Comparison of ENCODE assay signal across 22 cellular contexts in the genomic region with DNA sequence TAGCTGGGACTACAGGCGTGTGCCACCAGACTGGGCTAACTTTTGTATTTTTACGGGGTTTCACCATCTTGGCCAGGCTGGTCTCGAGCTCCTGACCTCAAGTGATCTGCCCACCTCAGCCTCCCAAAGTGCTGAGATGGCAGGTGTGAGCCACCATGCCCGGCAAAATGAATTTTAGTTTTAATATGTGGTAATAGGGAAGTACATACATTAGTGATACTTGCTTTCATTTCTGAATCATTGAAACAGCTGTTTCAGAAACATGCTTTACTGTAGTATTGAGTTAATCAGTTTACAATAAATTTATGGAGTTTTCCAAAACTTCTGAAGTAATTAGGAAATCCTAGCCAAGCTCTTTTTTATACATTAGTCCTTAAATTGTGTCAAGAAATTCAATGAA. TPM values are rescaled to one million over a fixed set of nuclear protein-coding genes. Genes with fewer than 3 reads are reported as not detected.
DNase-seq lines count a peak whose midpoint lies in the region; ATAC-seq and TF ChIP-seq lines count a peak whose summit lies in the region.
"Had no signal": no experiment of that assay in that cellular context is flagged by ENCODE, and none has a peak within 500 bp of the region (broad histone marks: within the 10 kb centered on the region; RNA-seq: fewer than 3 reads in every experiment).

No MANE protein-coding gene starts in this region.

- H3K79me2 ChIP-seq in KMS-11 (ENCODE audit: insufficient read depth, low read depth), result peaks cover 90% of the 10 kb centered on the region

- intact Hi-C loops in head of caudate nucleus (cut with DNase I), result no loop called here

- no peak overlapping the region for H3K27ac Mint-ChIP-seq in activated naive CD4-positive, alpha-beta T cell treated with anti-CD3 and anti-CD28 coated beads, Interleukin-2, amount 50 U/mL, for 24 hours
- no peak overlapping the region for H3K27ac Mint-ChIP-seq in activated naive CD4-positive, alpha-beta T cell treated with anti-CD3 and anti-CD28 coated beads, Interleukin-2, amount 10 ng/mL, durations not matched to agents 7 days and 5 days
- H3K27ac Mint-ChIP-seq in brain, result no peak overlapping the region
- H3K27ac Mint-ChIP-seq in stimulated activated naive B cell treated with anti-CD40 and anti-IgM and Interleukin-4, amounts not matched to agents 10 μg/mL and 1 μg/mL and 100 μg/mL, for 72 hours, result peak overlapping the region; percentile 67
- H3K27ac Mint-ChIP-seq: nephron progenitor cell, WTC11 had no signal

- H3K9me3 Mint-ChIP-seq in activated naive CD4-positive, alpha-beta T cell treated with anti-CD3 and anti-CD28 coated beads, Interleukin-2, amount 50 U/mL, for 24 hours, result no peaks in the 10 kb centered on the region
- H3K9me3 Mint-ChIP-seq in activated naive CD4-positive, alpha-beta T cell treated with anti-CD3 and anti-CD28 coated beads, Interleukin-2, amount 10 ng/mL, durations not matched to agents 7 days and 5 days, result no peaks in the 10 kb centered on the region
- peaks cover 0 to 5% (median 0%) of the 10 kb centered on the region in 5 experiments for H3K9me3 Mint-ChIP-seq in brain
- H3K9me3 Mint-ChIP-seq in stimulated activated naive B cell treated with anti-CD40 and anti-IgM and Interleukin-4, amounts not matched to agents 10 μg/mL and 1 μg/mL and 100 μg/mL, for 72 hours, result no peaks in the 10 kb centered on the region

- peaks cover 15% of the 10 kb centered on the region; the same call in 1 of the 2 replicates for H4K20me1 ChIP-seq in KMS-11 (ENCODE audit: insufficient read depth)

- peaks cover 91% of the 10 kb centered on the region for H3K4me1 Mint-ChIP-seq in activated naive CD4-positive, alpha-beta T cell treated with anti-CD3 and anti-CD28 coated beads, Interleukin-2, amount 50 U/mL, for 24 hours
- H3K4me1 Mint-ChIP-seq in activated naive CD4-positive, alpha-beta T cell treated with anti-CD3 and anti-CD28 coated beads, Interleukin-2, amount 10 ng/mL, durations not matched to agents 7 days and 5 days, result peaks cover 72% of the 10 kb centered on the region
- H3K4me1 Mint-ChIP-seq in brain, result peaks cover 63% of the 10 kb centered on the region
- peaks cover 45 to 76% of the 10 kb centered on the region in 2 donors for H3K4me1 Mint-ChIP-seq in stimulated activated naive B cell treated with anti-CD40 and anti-IgM and Interleukin-4, amounts not matched to agents 10 μg/mL and 1 μg/mL and 100 μg/mL, for 72 hours

- peak overlapping the region; percentile 7; the same call in 1 of the 2 replicates for H3K27ac ChIP-seq in KMS-11
- H3K27ac ChIP-seq: dorsolateral prefrontal cortex, heart right ventricle, Peyer's patch, SJCRH30, testis had no signal

- no peak overlapping the region for H3K9ac ChIP-seq in KMS-11

- no peak overlapping the region for H3K4me3 ChIP-seq in KMS-11 (IDR thresholded peaks at IDR 0.05; ENCODE audit: insufficient read depth, low read depth, low read length)
- H3K4me3 ChIP-seq: Peyer's patch, SJCRH30, testis had no signal

- H3K4me2 ChIP-seq in KMS-11, result peak overlapping the region; percentile 73

- H3K4me3 Mint-ChIP-seq in activated naive CD4-positive, alpha-beta T cell treated with anti-CD3 and anti-CD28 coated beads, Interleukin-2, amount 50 U/mL, for 24 hours, result peak overlapping the region; percentile 64
- no peak overlapping the region for H3K4me3 Mint-ChIP-seq in activated naive CD4-positive, alpha-beta T cell treated with anti-CD3 and anti-CD28 coated beads, Interleukin-2, amount 10 ng/mL, durations not matched to agents 7 days and 5 days
- H3K4me3 Mint-ChIP-seq in brain, result peak overlapping the region in 3 of 5 experiments; percentile 34 to 54 (median 35)
- H3K4me3 Mint-ChIP-seq in stimulated activated naive B cell treated with anti-CD40 and anti-IgM and Interleukin-4, amounts not matched to agents 10 μg/mL and 1 μg/mL and 100 μg/mL, for 72 hours, result peak overlapping the region in 1 of 2 donors; percentile 53
- H3K4me3 Mint-ChIP-seq: nephron progenitor cell, WTC11 had no signal

- no peak for DNase-seq in activated naive CD4-positive, alpha-beta T cell treated with anti-CD3 and anti-CD28 coated beads, Interleukin-2, amount 10 ng/mL, durations not matched to agents 7 days and 5 days
- DNase-seq in stimulated activated naive B cell treated with anti-CD40 and anti-IgM and Interleukin-4, amounts not matched to agents 10 μg/mL and 1 μg/mL and 100 μg/mL, for 72 hours, result no peak
- DNase-seq in hypothalamus (lab: John Stamatoyannopoulos, UW), result no peak
- DNase-seq in head of caudate nucleus, result no peak
- DNase-seq: activated gamma-delta T cell; anterior cingulate cortex; DMS79; dorsolateral prefrontal cortex; heart right ventricle; NCI-H146; NCI-H524; nephron progenitor cell; Peyer's patch; SJCRH30; stimulated activated CD8-positive, alpha-beta memory T cell treated with anti-CD3 and anti-CD28 coated beads, Interleukin-4, amount 100 ng/mL, for 48 hours; T-helper 1 cell; testis had no signal

- H3K4me1 ChIP-seq in KMS-11 (ENCODE audit: low read depth, poor library complexity, severe bottlenecking), result peaks cover 71% of the 10 kb centered on the region
- H3K4me1 ChIP-seq: SJCRH30 had no signal

- no peak overlapping the region for H2AFZ ChIP-seq in KMS-11 (ENCODE audit: low read depth)

- no peak for TF ChIP-seq CTCF in KMS-11 (conservative IDR thresholded peaks at IDR 0.05; ENCODE audit: low read depth, low read length)
- no peak for TF ChIP-seq CTCF in brain (conservative IDR thresholded peaks at IDR 0.05)

- ATAC-seq in stimulated activated naive B cell treated with anti-CD40 and anti-IgM and Interleukin-4, amounts not matched to agents 10 μg/mL and 1 μg/mL and 100 μg/mL, for 72 hours (replicated peaks), result peak in 1 of 2 donors; percentile 21
- ATAC-seq: heart right ventricle, left lobe of liver, WTC11 had no signal

- peaks cover 16% of the 10 kb centered on the region; the same call in 1 of the 2 replicates for H3K36me3 ChIP-seq in KMS-11 (ENCODE audit: insufficient read depth)

- H3K27me3 ChIP-seq in KMS-11 (ENCODE audit: insufficient read depth, low read depth), result no peaks in the 10 kb centered on the region
- H3K27me3 ChIP-seq: dorsolateral prefrontal cortex, heart right ventricle, Peyer's patch, SJCRH30, testis had no signal

- H3K27me3 Mint-ChIP-seq in activated naive CD4-positive, alpha-beta T cell treated with anti-CD3 and anti-CD28 coated beads, Interleukin-2, amount 50 U/mL, for 24 hours, result no peaks in the 10 kb centered on the region
- no peaks in the 10 kb centered on the region for H3K27me3 Mint-ChIP-seq in activated naive CD4-positive, alpha-beta T cell treated with anti-CD3 and anti-CD28 coated beads, Interleukin-2, amount 10 ng/mL, durations not matched to agents 7 days and 5 days
- no peaks in the 10 kb centered on the region for H3K27me3 Mint-ChIP-seq in brain
- no peaks in the 10 kb centered on the region for H3K27me3 Mint-ChIP-seq in stimulated activated naive B cell treated with anti-CD40 and anti-IgM and Interleukin-4, amounts not matched to agents 10 μg/mL and 1 μg/mL and 100 μg/mL, for 72 hours

- peaks cover 42% of the 10 kb centered on the region for H3K36me3 Mint-ChIP-seq in activated naive CD4-positive, alpha-beta T cell treated with anti-CD3 and anti-CD28 coated beads, Interleukin-2, amount 50 U/mL, for 24 hours
- peaks cover 67% of the 10 kb centered on the region for H3K36me3 Mint-ChIP-seq in activated naive CD4-positive, alpha-beta T cell treated with anti-CD3 and anti-CD28 coated beads, Interleukin-2, amount 10 ng/mL, durations not matched to agents 7 days and 5 days
- peaks cover 72% of the 10 kb centered on the region for H3K36me3 Mint-ChIP-seq in brain
- peaks cover 42 to 51% of the 10 kb centered on the region in 2 donors for H3K36me3 Mint-ChIP-seq in stimulated activated naive B cell treated with anti-CD40 and anti-IgM and Interleukin-4, amounts not matched to agents 10 μg/mL and 1 μg/mL and 100 μg/mL, for 72 hours

- CTCF ChIA-PET in activated naive CD4-positive, alpha-beta T cell treated with anti-CD3 and anti-CD28 coated beads, Interleukin-2, amount 10 ng/mL, durations not matched to agents 7 days and 5 days (lab: Charles Lee), result interaction anchor here (0.7 kb wide), 1 partner anchor 16 kb away, joined by 3 read pairs; no protein-coding TSS in a partner anchor

RNA-seq across cellular contexts. Expression of a gene that starts 15.6 kb away (rescaled TPM):
- 21.0 TPM for polyA plus RNA-seq in brain (ENCODE audit: insufficient read depth, low read depth, low replicate concordance)

RNA-seq across cellular contexts. Expression of a gene that starts 21.0 kb away (rescaled TPM):
- polyA plus RNA-seq in brain (ENCODE audit: insufficient read depth, low read depth, low replicate concordance), result 2.8 TPM
